19 cellular contexts compared by ENCODE assay signal in the genomic region with DNA sequence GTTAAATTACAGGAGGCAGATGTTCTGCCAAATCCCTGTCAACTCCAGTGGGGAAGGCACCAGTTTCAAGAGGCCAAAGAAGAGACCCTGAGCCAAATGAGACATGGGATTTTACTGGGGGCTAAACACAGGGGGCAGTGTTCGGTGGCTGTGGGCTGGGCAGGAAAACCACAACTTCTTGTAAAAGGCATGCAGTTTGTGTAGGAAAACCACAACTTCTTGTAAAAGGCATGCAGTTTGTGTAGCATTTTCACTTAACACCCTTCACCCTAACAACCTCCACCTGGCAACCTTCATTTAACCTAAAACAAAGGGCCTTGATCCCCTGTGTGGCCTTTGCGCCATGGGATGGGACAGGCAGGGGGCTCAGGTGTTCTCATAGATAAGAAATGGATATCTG.
"Had no signal": no experiment of that assay in that cellular context is flagged by ENCODE, and none has a peak within 500 bp of the region (broad histone marks: within the 10 kb centered on the region; RNA-seq: fewer than 3 reads in every experiment).

No MANE protein-coding gene starts in this region.

- H3K36me3 ChIP-seq: colonic mucosa, gastrocnemius medialis, heart right ventricle, spleen, stomach, thoracic aorta had no signal

- ATAC-seq: gastrocnemius medialis; heart right ventricle; mucosa of descending colon; naive thymus-derived CD8-positive, alpha-beta T cell; sciatic nerve had no signal

- H3K4me3 ChIP-seq: colonic mucosa, gastrocnemius medialis, heart right ventricle, mucosa of descending colon, spleen, stomach, thoracic aorta had no signal

- FAIRE-seq: islet of Langerhans had no signal

- H3K27ac ChIP-seq: colonic mucosa, gastrocnemius medialis, spleen, stomach, thoracic aorta had no signal

- H3K9me3 ChIP-seq: colonic mucosa, gastrocnemius medialis, heart right ventricle, mucosa of descending colon, spleen, stomach, thoracic aorta had no signal

- DNase-seq: colonic mucosa; dermis blood vessel endothelial cell; effector CD4-positive, alpha-beta T cell; gastrocnemius medialis; heart right ventricle; hypothalamus; kidney glomerular epithelial cell; mucosa of descending colon; naive thymus-derived CD8-positive, alpha-beta T cell; posterior cingulate gyrus; spleen; stimulated activated CD4-positive, alpha-beta T cell treated with anti-CD3 and anti-CD28 coated beads, Interleukin-2, amount 100 ng/mL, for 24 hours; stimulated activated naive CD4-positive, alpha-beta T cell; stomach; substantia nigra; trophoblast cell had no signal

- H3K27me3 ChIP-seq: colonic mucosa, gastrocnemius medialis, heart right ventricle, spleen, stomach had no signal

- H3K4me1 ChIP-seq: colonic mucosa, gastrocnemius medialis, spleen, stomach had no signal
